In genomic region chr1:12028248-12028647, GRCh38 we compare ENCODE assay signal across 22 cellular contexts. TPM values are rescaled to one million over a fixed set of nuclear protein-coding genes. Genes with fewer than 3 reads are reported as not detected.
"Had no signal": no experiment of that assay in that cellular context is flagged by ENCODE, and none has a peak within 500 bp of the region (broad histone marks: within the 10 kb centered on the region; RNA-seq: fewer than 3 reads in every experiment).

No MANE protein-coding gene starts in this region.

- H3K4me1 Mint-ChIP-seq: endodermal cell had no signal

- DNase-seq: colonic mucosa; dermis blood vessel endothelial cell; endodermal cell; foreskin melanocyte; head of caudate nucleus; kidney; left cardiac atrium; left ventricle myocardium inferior; lower lobe of right lung; mesenchymal stem cell; midbrain; spleen; stimulated activated CD4-positive, alpha-beta T cell treated with anti-CD3 and anti-CD28 coated beads, Interleukin-15, amount 100 ng/mL, for 24 hours; stimulated activated CD4-positive, alpha-beta T cell treated with anti-CD3 and anti-CD28 coated beads, Interleukin-1b, Interleukin-23, amount 100 ng/mL, for 48 hours; stimulated activated CD4-positive, alpha-beta T cell treated with anti-CD3 and anti-CD28 coated beads, Interleukin-4, amount 100 ng/mL, for 24 hours; stimulated activated naive CD4-positive, alpha-beta T cell treated with Interleukin-2 at 50 U/mL for 16 hours; trophoblast cell had no signal

- H3K4me1 ChIP-seq: colonic mucosa, left ventricle myocardium inferior, lower lobe of right lung had no signal

- H3K27ac ChIP-seq: colonic mucosa, hepatocyte, left ventricle myocardium inferior, lower lobe of right lung, spleen had no signal

- H3K4me3 ChIP-seq: colonic mucosa, hepatocyte, left ventricle myocardium inferior, lower lobe of right lung, spleen had no signal

- H3K4me3 Mint-ChIP-seq: endodermal cell; natural killer cell treated with Interleukin-12 subunit alpha and Interleukin-12 subunit beta and Interleukin-15 and Interleukin-18, amount 100 ng/mL, for 72 hours had no signal

- H3K9me3 Mint-ChIP-seq: endodermal cell; natural killer cell treated with Interleukin-12 subunit alpha and Interleukin-12 subunit beta and Interleukin-15 and Interleukin-18, amount 100 ng/mL, for 72 hours had no signal

- ATAC-seq: left cardiac atrium; lower lobe of right lung; natural killer cell treated with Interleukin-12 subunit alpha and Interleukin-12 subunit beta and Interleukin-15 and Interleukin-18, amount 100 ng/mL, for 72 hours; sciatic nerve had no signal

- FAIRE-seq: endothelial cell of umbilical vein, kidney, urothelium cell line had no signal

- H3K27me3 Mint-ChIP-seq: natural killer cell treated with Interleukin-12 subunit alpha and Interleukin-12 subunit beta and Interleukin-15 and Interleukin-18, amount 100 ng/mL, for 72 hours had no signal

- H2AFZ ChIP-seq: hepatocyte had no signal

- H3K4me2 ChIP-seq: hepatocyte had no signal

- H3K36me3 ChIP-seq: colonic mucosa had no signal

- H3K79me2 ChIP-seq: hepatocyte had no signal

- H3K9me3 ChIP-seq: colonic mucosa, left ventricle myocardium inferior, lower lobe of right lung, spleen had no signal

- H3K27me3 ChIP-seq: colonic mucosa, hepatocyte, spleen had no signal

- H3K27ac Mint-ChIP-seq: endodermal cell had no signal

RNA-seq across cellular contexts. Expression of gene TNFRSF8, which starts 34.9 kb away (rescaled TPM):
- total RNA-seq: endothelial cell of umbilical vein, hepatocyte had no signal
- polyA plus RNA-seq: hepatocyte had no signal
